In the genomic region with DNA sequence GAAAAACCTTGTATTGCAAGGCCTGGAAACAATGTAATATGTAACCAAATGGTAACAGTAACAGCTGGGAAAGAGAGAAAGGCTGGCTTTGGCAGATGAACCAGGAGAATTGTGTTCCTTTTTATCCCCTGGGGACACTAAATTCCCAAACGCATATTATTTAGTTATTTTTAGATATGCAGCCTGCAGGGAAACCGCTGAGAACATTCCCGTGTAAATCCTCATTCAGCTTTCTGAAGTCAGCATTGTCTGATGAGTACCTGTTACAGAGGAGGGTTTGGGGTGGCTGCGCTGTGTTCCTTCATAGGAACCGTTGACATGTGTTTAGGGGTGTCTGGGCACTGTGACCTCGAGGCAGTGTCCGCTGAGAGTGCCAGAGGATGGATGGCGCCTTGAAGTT, we compare ENCODE assay signal across 20 cellular contexts.
A peak's percentile ranks its signal among the peaks of the same experiment; 100 is the strongest.
DNase-seq lines count a peak whose midpoint lies in the region; ATAC-seq and TF ChIP-seq lines count a peak whose summit lies in the region.
"Had no signal": no experiment of that assay in that cellular context is flagged by ENCODE, and none has a peak within 500 bp of the region (broad histone marks: within the 10 kb centered on the region; RNA-seq: fewer than 3 reads in every experiment).

No MANE protein-coding gene starts in this region.

- H3K4me1 ChIP-seq in heart right ventricle (peaks cover 0 to 45% (median 24%) of the 10 kb centered on the region in 9 donors), psoas muscle (peaks cover 12% of the 10 kb centered on the region), thyroid gland (no peaks in the 10 kb centered on the region)

- H3K27ac ChIP-seq in heart right ventricle (peak overlapping the region in 7 of 10 donors; percentile 34 to 79 (median 51)), psoas muscle (peak overlapping the region; percentile 61), thyroid gland (no peak overlapping the region)
- H3K27ac ChIP-seq: neutrophil, PC-9 had no signal

- DNase-seq in Right ventricle myocardium inferior (ENCODE audit: missing footprints) (no peak), cardiac septum (ENCODE audit: low spot score) (no peak), heart right ventricle (no peak), psoas muscle (no peak), mesenteric fat pad (ENCODE audit: low spot score) (no peak), AML-193 (lab: John Stamatoyannopoulos, UW) (no peak), thyroid gland (no peak)
- DNase-seq: 8988T; activated CD4-positive, alpha-beta T cell treated with anti-CD3 and anti-CD28 coated beads, Interleukin-2, amount 50 U/mL, for 48 hours; activated naive CD4-positive, alpha-beta T cell treated with anti-CD3 and anti-CD28 coated beads, Interleukin-2, amount 50 U/mL, for 16 hours; Calu3; cortex of kidney; left colon; NCI-H1105; NCI-H82; PC-9; trophoblast cell had no signal

- intact Hi-C loops in Right ventricle myocardium inferior (cut with DNase I) (loop anchor here (10.0 kb wide), 1 partner anchor 78 kb away; no protein-coding TSS in a partner anchor), cardiac septum (cut with DNase I) (no loop called here), heart right ventricle (cut with DNase I) (loop anchor here in 1 of 10 donors (10.0 kb wide), 1 partner anchor 168 kb away; no protein-coding TSS in a partner anchor), psoas muscle (cut with DNase I) (no loop called here), thyroid gland (cut with DNase I) (no loop called here)

- H3K9me3 ChIP-seq in heart right ventricle: no peaks in the 10 kb centered on the region
- H3K9me3 ChIP-seq in psoas muscle: no peaks in the 10 kb centered on the region
- H3K9me3 ChIP-seq in thyroid gland: no peaks in the 10 kb centered on the region
- H3K9me3 ChIP-seq: neutrophil had no signal

- H3K27me3 ChIP-seq in heart right ventricle: peaks cover 0 to 5% (median 0%) of the 10 kb centered on the region in 7 donors
- no peaks in the 10 kb centered on the region for H3K27me3 ChIP-seq in psoas muscle (ENCODE audit: insufficient read depth in 3 of 3, low read length in 2 of 3)
- H3K27me3 ChIP-seq in thyroid gland: no peaks in the 10 kb centered on the region
- H3K27me3 ChIP-seq: neutrophil had no signal

- ATAC-seq in Right ventricle myocardium inferior (peak; percentile 32), heart right ventricle (peak in 7 of 8 donors; percentile 28 to 79 (median 38)), psoas muscle (peak; percentile 75 to 81 (median 77)), esophagus mucosa (no peak)
- ATAC-seq: left colon; stimulated activated effector memory CD8-positive, alpha-beta T cell treated with anti-CD3 and anti-CD28 coated beads, Interleukin-12 subunit alpha, Interleukin-12 subunit beta, amount 100 ng/mL, for 72 hours had no signal

- H3K36me3 ChIP-seq in heart right ventricle (peaks cover 0 to 5% (median 0%) of the 10 kb centered on the region in 9 donors), psoas muscle (ENCODE audit: insufficient read depth in 1 of 2, low read depth in 1 of 2) (no peaks in the 10 kb centered on the region), thyroid gland (no peaks in the 10 kb centered on the region)
- H3K36me3 ChIP-seq: neutrophil had no signal

- 34 to 43% methylated on average over 8 of the region's 8 CpGs for WGBS in heart right ventricle, 2 donors
- 23 to 39% (median 27%) methylated on average over 8 of the region's 8 CpGs for WGBS in psoas muscle, 3 donors
- WGBS in thyroid gland, 2 donors: 70 to 76% methylated on average over 8 of the region's 8 CpGs

- TF ChIP-seq POLR2A in thyroid gland (IDR thresholded peaks at IDR 0.05): no peak

- H3K4me3 ChIP-seq in heart right ventricle (no peak overlapping the region), psoas muscle (no peak overlapping the region), thyroid gland (replicated peaks in 1 of 3) (no peak overlapping the region)
- H3K4me3 ChIP-seq: PC-9 had no signal

- TF ChIP-seq CTCF in heart right ventricle (IDR thresholded peaks at IDR 0.05) (no peak), psoas muscle (IDR thresholded peaks at IDR 0.05) (no peak), thyroid gland (IDR thresholded peaks at IDR 0.05) (no peak)

Comparison
In these comparisons a context has a peak if more than half of its experiments do, and no peak if none do; other contexts are left out.
1. H3K27ac ChIP-seq: peak in heart right ventricle (7 of 10) and psoas muscle (single experiment); none in thyroid gland (0 of 3).